ENCODE assay signal across 23 cellular contexts in the genomic region with DNA sequence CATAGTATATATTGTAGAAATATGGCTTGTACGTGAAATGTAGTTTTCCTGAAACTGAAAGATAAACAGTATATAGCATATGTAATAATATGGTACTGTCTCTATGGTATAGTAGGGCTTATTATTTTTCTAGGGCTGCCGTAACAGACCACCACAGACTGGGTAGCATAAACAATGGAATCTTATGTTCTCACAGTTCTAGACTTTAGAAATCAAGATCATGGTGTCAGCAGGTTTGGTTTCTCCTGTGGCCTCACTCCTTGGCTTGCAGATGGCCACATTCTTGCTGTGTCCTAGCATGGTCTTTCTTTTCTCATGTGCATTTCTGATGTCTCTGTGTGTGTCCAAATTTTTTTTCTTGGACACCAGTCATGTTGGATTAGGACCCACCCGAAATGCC.
"Had no signal": no experiment of that assay in that cellular context is flagged by ENCODE, and none has a peak within 500 bp of the region (broad histone marks: within the 10 kb centered on the region; RNA-seq: fewer than 3 reads in every experiment).

No MANE protein-coding gene starts in this region.

- H3K9ac ChIP-seq: neural progenitor cell had no signal

- H3K4me3 ChIP-seq: left ventricle myocardium inferior, lung, neural progenitor cell, ovary, right atrium auricular region, right lobe of liver, thoracic aorta, tibial artery, uterus had no signal

- H3K36me3 ChIP-seq: left ventricle myocardium inferior, neural progenitor cell, ovary, right atrium auricular region, right lobe of liver, thoracic aorta, tibial artery, uterus had no signal

- H3K4me1 ChIP-seq: left ventricle myocardium inferior, neural progenitor cell, right atrium auricular region, right lobe of liver, tibial artery, uterus had no signal

- H3K27me3 ChIP-seq: neural progenitor cell, ovary, right atrium auricular region, right lobe of liver, tibial artery, uterus had no signal

- H2AFZ ChIP-seq: neural progenitor cell had no signal

- H3K27ac ChIP-seq: left ventricle myocardium inferior, neural progenitor cell, ovary, right atrium auricular region, right lobe of liver, thoracic aorta, tibial artery, uterus had no signal

- ATAC-seq: natural killer cell; right lobe of liver; stimulated activated memory B cell treated with anti-CD40 and anti-IgM and Interleukin-4, amounts not matched to agents 10 μg/mL and 1 μg/mL and 100 μg/mL, for 72 hours; stimulated activated naive CD8-positive, alpha-beta T cell treated with anti-CD3 and anti-CD28 coated beads, Interleukin-15, amount 100 ng/mL, for 72 hours had no signal

- DNase-seq: hypothalamus; immature natural killer cell; kidney; left ventricle myocardium inferior; mesendoderm; naive B cell; natural killer cell; nephron progenitor cell; ovary; right lobe of liver; stimulated activated CD4-positive, alpha-beta T cell treated with anti-CD3 and anti-CD28 coated beads, Interleukin-1b, Interleukin-23, amount 100 ng/mL, for 48 hours; stimulated activated CD4-positive, alpha-beta T cell treated with anti-CD3 and anti-CD28 coated beads, Interleukin-2, amount 100 ng/mL, for 48 hours; stimulated activated CD4-positive, alpha-beta T cell treated with anti-CD3 and anti-CD28 coated beads, Interleukin-4, amount 100 ng/mL, for 4 hours; stimulated activated CD8-positive, alpha-beta memory T cell treated with anti-CD3 and anti-CD28 coated beads, Interleukin-4, amount 100 ng/mL, for 48 hours; stimulated activated naive CD4-positive, alpha-beta T cell treated with Interleukin-2 at 50 U/mL for 16 hours; stimulated activated naive CD8-positive, alpha-beta T cell treated with anti-CD3 and anti-CD28 coated beads, Interleukin-15, amount 100 ng/mL, for 72 hours; tibial artery; uterus had no signal

- H3K4me2 ChIP-seq: neural progenitor cell had no signal

- H3K9me3 ChIP-seq: left ventricle myocardium inferior, ovary, right atrium auricular region, right lobe of liver, thoracic aorta, tibial artery, uterus had no signal
